In the genomic region with DNA sequence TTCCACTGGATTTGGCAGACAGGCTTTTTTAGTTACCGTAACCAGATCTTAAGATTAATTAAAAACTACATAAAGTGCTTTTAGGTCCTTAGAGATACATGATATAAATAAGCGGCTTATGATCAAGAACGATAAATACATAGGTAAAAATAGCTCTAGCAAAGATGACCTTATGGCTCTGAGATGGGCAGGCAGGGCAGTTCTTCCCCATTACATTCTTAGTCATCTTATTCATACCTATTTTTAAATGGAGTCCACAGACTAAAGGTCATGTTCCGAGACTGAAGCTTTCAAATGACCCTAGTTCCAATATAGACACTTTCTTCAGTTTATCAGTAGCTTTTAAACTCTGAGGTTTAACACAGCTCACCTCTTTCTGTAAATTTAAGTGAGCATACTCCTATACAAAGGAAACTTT, we compare ENCODE assay signal across 9 cellular contexts. TPM values are rescaled to one million over a fixed set of nuclear protein-coding genes. Genes with fewer than 3 reads are reported as not detected.
DNase-seq lines count a peak whose midpoint lies in the region; ATAC-seq, FAIRE-seq and TF ChIP-seq lines count a peak whose summit lies in the region.
"Had no signal": no experiment of that assay in that cellular context is flagged by ENCODE, and none has a peak within 500 bp of the region (broad histone marks: within the 10 kb centered on the region; RNA-seq: fewer than 3 reads in every experiment).

No MANE protein-coding gene starts in this region.

- FAIRE-seq in A549 (lab: Jason Lieb, UNC) = no peak
- FAIRE-seq: RCC 7860 had no signal

- POLR2A ChIA-PET in A549 (lab: Yijun Ruan, JAX) = interaction anchor here (6.3 kb wide), 1 partner anchor 12 kb away, joined by 201 read pairs; no protein-coding TSS in a partner anchor

- no peaks in the 10 kb centered on the region for H3K9me3 ChIP-seq in A549
- no peaks in the 10 kb centered on the region for H3K9me3 ChIP-seq in mucosa of stomach (ENCODE audit: control insufficient read depth, low read length)

- ATAC-seq in A549 (no peak), HG03565 (IDR thresholded peaks at IDR 0.05; ENCODE audit: unreplicated experiment) (no peak), HG03439 (IDR thresholded peaks at IDR 0.05; ENCODE audit: unreplicated experiment) (no peak)

- H3K27ac Mint-ChIP-seq in chondrocyte (ENCODE audit: unreplicated experiment) = peak overlapping the region; percentile 97

- no peaks in the 10 kb centered on the region for H3K27me3 Mint-ChIP-seq in chondrocyte (ENCODE audit: low read depth)

- H3K4me1 ChIP-seq in A549 (peaks cover 63% of the 10 kb centered on the region), KMS-11 (ENCODE audit: low read depth, poor library complexity, severe bottlenecking) (peaks cover 78% of the 10 kb centered on the region), mucosa of stomach (ENCODE audit: control insufficient read depth, insufficient read depth, low read length) (peaks cover 33% of the 10 kb centered on the region)

- DNase-seq in A549 (ENCODE audit: low read depth in 1 of 2, low spot score in 1 of 2) (no peak), chondrocyte (ENCODE audit: low spot score) (no peak), medulla oblongata (ENCODE audit: extremely low spot score) (no peak)
- DNase-seq in activated effector memory CD4-positive, alpha-beta T cell treated with Interleukin-2 at 50 U/mL for 16 hours = no peak

- H3K9ac ChIP-seq in KMS-11 (no peak overlapping the region; the same call in 1 of the 2 replicates), mucosa of stomach (ENCODE audit: low read length) (peak overlapping the region; percentile 86)

- no peaks in the 10 kb centered on the region for H3K9me3 Mint-ChIP-seq in chondrocyte (ENCODE audit: low read depth)

- peaks cover 49% of the 10 kb centered on the region for H4K20me1 ChIP-seq in KMS-11 (ENCODE audit: insufficient read depth)

- peak overlapping the region; percentile 92 for H3K4me3 Mint-ChIP-seq in chondrocyte (ENCODE audit: unreplicated experiment)

- H3K27ac ChIP-seq in A549 = peak overlapping the region; percentile 70 to 98; a peak in 5 of 6 replicates
- 0 out of 2 replicates have a peak overlapping the region, but pooled peaks have one; percentile 78 for H3K27ac ChIP-seq in KMS-11

- H2AFZ ChIP-seq in KMS-11 (ENCODE audit: low read depth) = no peak overlapping the region

- H3K27me3 ChIP-seq in KMS-11 (ENCODE audit: insufficient read depth, low read depth) (no peaks in the 10 kb centered on the region), mucosa of stomach (ENCODE audit: control insufficient read depth, insufficient read depth, low read length) (no peaks in the 10 kb centered on the region)

- TF ChIP-seq CTCF in A549 (IDR thresholded peaks at IDR 0.05) = no peak
- no peak for TF ChIP-seq CTCF in KMS-11 (conservative IDR thresholded peaks at IDR 0.05; ENCODE audit: low read depth, low read length)
- no peak for TF ChIP-seq CTCF in chondrocyte (IDR thresholded peaks at IDR 0.05)

- no peak for TF ChIP-seq EP300 in A549 (IDR thresholded peaks at IDR 0.05)

- CTCF ChIA-PET in A549 (lab: Yijun Ruan, JAX) = interaction anchor here (0.9 to 7.4 kb wide), 4 partner anchors 11 to 44 kb away, joined by 3 to 140 read pairs (median 5); no protein-coding TSS in a partner anchor

- peaks cover 94% of the 10 kb centered on the region for H3K79me2 ChIP-seq in KMS-11 (ENCODE audit: insufficient read depth, low read depth)

- H3K4me1 Mint-ChIP-seq in chondrocyte (ENCODE audit: low read depth) = peaks cover 70% of the 10 kb centered on the region

- H3K36me3 ChIP-seq in KMS-11 (ENCODE audit: insufficient read depth) = peaks cover 61% of the 10 kb centered on the region
- H3K36me3 ChIP-seq in mucosa of stomach (ENCODE audit: control insufficient read depth, insufficient read depth, low read length) = peaks cover 12% of the 10 kb centered on the region

- 42% methylated on average over 4 of the region's 4 CpGs for whole genome bisulfite sequencing in A549 (ENCODE audit: missing lambda C conversion rate)

- H3K4me3 ChIP-seq in A549 = peak overlapping the region; percentile 91
- no peak overlapping the region for H3K4me3 ChIP-seq in KMS-11 (IDR thresholded peaks at IDR 0.05; ENCODE audit: insufficient read depth, low read depth, low read length)
- peak overlapping the region; percentile 2 for H3K4me3 ChIP-seq in mucosa of stomach (ENCODE audit: low read length)

- peaks cover 61% of the 10 kb centered on the region for H3K36me3 Mint-ChIP-seq in chondrocyte (ENCODE audit: low read depth)

- peak overlapping the region; percentile 74 for H3K4me2 ChIP-seq in A549
- peak overlapping the region; percentile 99 for H3K4me2 ChIP-seq in KMS-11

- TF ChIP-seq POLR2A in A549 (IDR thresholded peaks at IDR 0.05; ENCODE audit: low read length) = no peak

- TF ChIP-seq RAD21 in A549 (conservative IDR thresholded peaks at IDR 0.05 in 1 of 2, IDR thresholded peaks at IDR 0.05 in 1 of 2) = no peak

TF ChIP-seq in A549, 52 proteins besides CTCF, POLR2A, EP300 and RAD21:
- no peak for TF ChIP-seq JUNB (IDR thresholded peaks at IDR 0.05)
- TF ChIP-seq RCOR1 (IDR thresholded peaks at IDR 0.05; ENCODE audit: low read depth, low read length) = no peak
- TF ChIP-seq FOSL2 (IDR thresholded peaks at IDR 0.05) = no peak
- peak; percentile 8; the same call in 1 of the 2 replicates for TF ChIP-seq FOSL2 (CRISPR knock-in tag; IDR thresholded peaks at IDR 0.05)
- TF ChIP-seq POLR2AphosphoS2 (conservative IDR thresholded peaks at IDR 0.05; ENCODE audit: low read length) = no peak
- no peak for TF ChIP-seq FOXS1 (CRISPR knock-in tag; IDR thresholded peaks at IDR 0.05)
- TF ChIP-seq CEBPB (IDR thresholded peaks at IDR 0.05) = no peak
- TF ChIP-seq HDAC2 (IDR thresholded peaks at IDR 0.05) = no peak
- no peak for TF ChIP-seq SREBF2 (IDR thresholded peaks at IDR 0.05)
- TF ChIP-seq, protein P1, sequence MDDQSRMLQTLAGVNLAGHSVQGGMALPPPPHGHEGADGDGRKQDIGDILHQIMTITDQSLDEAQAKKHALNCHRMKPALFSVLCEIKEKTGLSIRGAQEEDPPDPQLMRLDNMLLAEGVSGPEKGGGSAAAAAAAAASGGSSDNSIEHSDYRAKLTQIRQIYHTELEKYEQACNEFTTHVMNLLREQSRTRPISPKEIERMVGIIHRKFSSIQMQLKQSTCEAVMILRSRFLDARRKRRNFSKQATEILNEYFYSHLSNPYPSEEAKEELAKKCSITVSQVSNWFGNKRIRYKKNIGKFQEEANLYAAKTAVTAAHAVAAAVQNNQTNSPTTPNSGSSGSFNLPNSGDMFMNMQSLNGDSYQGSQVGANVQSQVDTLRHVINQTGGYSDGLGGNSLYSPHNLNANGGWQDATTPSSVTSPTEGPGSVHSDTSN (IDR thresholded peaks at IDR 0.05) = no peak
- peak in 1 of 2 experiments; percentile 6; a peak in 1 of 5 replicates for TF ChIP-seq JUN (IDR thresholded peaks at IDR 0.05)
- TF ChIP-seq HOXB5 (CRISPR knock-in tag; IDR thresholded peaks at IDR 0.05) = no peak
- TF ChIP-seq ZC3H11A (IDR thresholded peaks at IDR 0.05) = no peak
- TF ChIP-seq RFX5 (IDR thresholded peaks at IDR 0.05) = no peak
- 0 out of 2 replicates have a peak, but pooled peaks have one; percentile 2 for TF ChIP-seq RARB (CRISPR knock-in tag; IDR thresholded peaks at IDR 0.05)
- TF ChIP-seq FOSB (CRISPR knock-in tag; IDR thresholded peaks at IDR 0.05) = no peak
TF ChIP-seq in A549: peak in this region for 3.

RNA-seq across cellular contexts. Expression of a gene that starts 4.3 kb away (rescaled TPM):
- polyA plus RNA-seq in A549 (2011; rRNA removed) = 145 and 202 TPM in 2 replicates
- 54.2 and 63.4 TPM in 2 replicates for polyA plus RNA-seq in A549 (2012; cell fraction: cytosol; rRNA removed)
- polyA plus RNA-seq in A549 (2012; cell fraction: nucleus; rRNA removed) = 178 and 186 TPM in 2 replicates
- 77.5 to 80.0 TPM (median 78.6 TPM) in 3 replicates for polyA plus RNA-seq in A549 (2017; fragmentation: RNase III; extraction: RNeasy Plus Mini Kit Qiagen cat#74134 plus additional on column Dnase treatment)
- polyA minus RNA-seq in A549 (2011; rRNA and poly(A)+ RNA removed) = 144 and 151 TPM in 2 replicates
- 211 to 264 TPM (median 255 TPM) in 3 replicates for total RNA-seq in chondrocyte

RNA-seq across cellular contexts. Expression of a gene that starts 25.9 kb away (rescaled TPM):
- 1.3 and 1.8 TPM in 2 replicates for polyA plus RNA-seq in A549 (2011; rRNA removed)
- 3.1 and 3.6 TPM in 2 replicates for polyA plus RNA-seq in A549 (2012; cell fraction: cytosol; rRNA removed)
- 15.6 and 15.8 TPM in 2 replicates for polyA plus RNA-seq in A549 (2012; cell fraction: nucleus; rRNA removed)
- polyA plus RNA-seq in A549 (2017; fragmentation: RNase III; extraction: RNeasy Plus Mini Kit Qiagen cat#74134 plus additional on column Dnase treatment) = 1.3 to 2.0 TPM (median 1.5 TPM) in 3 replicates
- 0.54 and 1.2 TPM in 2 replicates for polyA minus RNA-seq in A549 (2011; rRNA and poly(A)+ RNA removed)
- 3.6 to 5.7 TPM (median 5.1 TPM) in 3 replicates for total RNA-seq in chondrocyte

RNA-seq across cellular contexts. Expression of a gene that starts 54.3 kb away (rescaled TPM):
- 61.2 and 67.9 TPM in 2 replicates for polyA plus RNA-seq in A549 (2011; rRNA removed)
- 44.7 and 49.2 TPM in 2 replicates for polyA plus RNA-seq in A549 (2012; cell fraction: cytosol; rRNA removed)
- polyA plus RNA-seq in A549 (2012; cell fraction: nucleus; rRNA removed) = 19.4 and 22.9 TPM in 2 replicates
- polyA plus RNA-seq in A549 (2017; fragmentation: RNase III; extraction: RNeasy Plus Mini Kit Qiagen cat#74134 plus additional on column Dnase treatment) = 117 to 128 TPM (median 121 TPM) in 3 replicates
- 23.9 and 24.4 TPM in 2 replicates for polyA minus RNA-seq in A549 (2011; rRNA and poly(A)+ RNA removed)
- total RNA-seq in chondrocyte = 85.5 to 125 TPM (median 85.7 TPM) in 3 replicates

RNA-seq across cellular contexts. Expression of a gene that starts 59.5 kb away (rescaled TPM):
- polyA plus RNA-seq in A549 (2011; rRNA removed) (0.36 TPM in 1 of 2 replicates, not detected in the other), A549 (2017; fragmentation: RNase III; extraction: RNeasy Plus Mini Kit Qiagen cat#74134 plus additional on column Dnase treatment) (0.28 to 0.80 TPM (median 0.74 TPM) in 3 replicates)
- polyA plus RNA-seq in A549 (2012; cell fraction: cytosol; rRNA removed) = 0.09 and 0.25 TPM in 2 replicates
- 0.12 TPM in 1 of 2 replicates, not detected in the other for polyA plus RNA-seq in A549 (2012; cell fraction: nucleus; rRNA removed)
- polyA minus RNA-seq in A549 (2011; rRNA and poly(A)+ RNA removed) = not detected in 2 replicates
- 1.2 TPM in 1 of 3 replicates, not detected in the others for total RNA-seq in chondrocyte
